30 cellular contexts compared by ENCODE assay signal in the genomic region with DNA sequence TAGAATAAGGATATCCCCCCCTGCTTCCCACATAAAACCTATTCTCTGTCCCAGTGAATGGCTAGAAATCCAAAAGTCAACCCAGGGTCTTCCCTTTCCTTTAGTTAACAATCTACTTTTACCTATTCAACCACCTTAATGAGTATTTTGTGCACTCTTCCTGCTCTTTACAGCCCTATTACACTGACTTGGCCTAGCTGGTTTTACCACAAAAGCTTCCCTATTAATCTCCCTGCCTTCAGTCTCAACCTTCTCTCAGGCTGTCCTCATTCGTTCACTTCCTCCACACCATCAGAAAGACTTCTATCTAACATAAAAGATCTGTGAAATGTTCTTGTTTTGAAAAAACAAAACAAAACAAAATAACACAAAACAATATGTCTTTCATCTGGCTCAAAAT. TPM values are rescaled to one million over a fixed set of nuclear protein-coding genes. Genes with fewer than 3 reads are reported as not detected.
DNase-seq lines count a peak whose midpoint lies in the region; FAIRE-seq and TF ChIP-seq lines count a peak whose summit lies in the region.
"Had no signal": no experiment of that assay in that cellular context is flagged by ENCODE, and none has a peak within 500 bp of the region (broad histone marks: within the 10 kb centered on the region; RNA-seq: fewer than 3 reads in every experiment).

No MANE protein-coding gene starts in this region.

- no peaks in the 10 kb centered on the region for H3K9me3 Mint-ChIP-seq in CD14-positive monocyte
- peaks cover under 1% of the 10 kb centered on the region for H3K9me3 Mint-ChIP-seq in activated CD4-positive, alpha-beta memory T cell treated with anti-CD3 and anti-CD28 coated beads for 36 hours
- H3K9me3 Mint-ChIP-seq: activated B cell treated with CpG ODN at 0.5 μM for 24 hours; activated naive CD4-positive, alpha-beta T cell treated with anti-CD3 and anti-CD28 coated beads for 36 hours had no signal

- BruUV-seq in A673 (replicated peaks; lab: Mats Ljungman, UMichigan): no TSS peak

- H3K4me3 ChIP-seq in parathyroid adenoma (ENCODE audit: low read depth, low read length) (no peak overlapping the region), A673 (ENCODE audit: low read depth, low read length, poor library complexity, severe bottlenecking) (no peak overlapping the region)
- H3K4me3 ChIP-seq: dorsolateral prefrontal cortex, HAP-1, sigmoid colon had no signal

- intact Hi-C loops in CD14-positive monocyte (cut with micrococcal nuclease): no loop called here
- intact Hi-C loops in activated CD4-positive, alpha-beta memory T cell treated with anti-CD3 and anti-CD28 coated beads for 36 hours (cut with micrococcal nuclease): no loop called here
- intact Hi-C loops in A673 (cut with micrococcal nuclease; ENCODE audit: unreplicated experiment): no loop called here

- POLR2A ChIA-PET in activated CD4-positive, alpha-beta memory T cell treated with anti-CD3 and anti-CD28 coated beads for 36 hours (lab: Charles Lee): no interaction called here
- POLR2A ChIA-PET in A673 (lab: Charles Lee; ENCODE audit: low non-redundant PET): no interaction called here

- H2AFZ ChIP-seq in parathyroid adenoma: no peak overlapping the region

- H3K79me2 ChIP-seq in parathyroid adenoma: no peaks in the 10 kb centered on the region

- peak; percentile 24 for FAIRE-seq in GM18507 (lab: Jason Lieb, UNC)
- FAIRE-seq: endothelial cell of umbilical vein had no signal

- DNase-seq in CD14-positive monocyte (ENCODE audit: low spot score) (no peak), GM18507 (ENCODE audit: extremely low spot score, insufficient read length, low read depth) (no peak), caudate nucleus (lab: John Stamatoyannopoulos, UW) (no peak), activated T-cell treated with anti-CD3 and anti-CD28 coated beads for 4 hours (no peak), A673 (ENCODE audit: low spot score) (no peak)
- no peak for DNase-seq in activated CD4-positive, alpha-beta memory T cell treated with anti-CD3 and anti-CD28 coated beads for 36 hours
- DNase-seq: activated B cell treated with CpG ODN at 0.5 μM for 24 hours; activated CD8-positive, alpha-beta memory T cell treated with anti-CD3 and anti-CD28 coated beads, Interleukin-2, amount 10 ng/mL, durations not matched to agents 7 days and 5 days; activated naive CD4-positive, alpha-beta T cell treated with anti-CD3 and anti-CD28 coated beads for 36 hours; activated T-cell treated with anti-CD3 and anti-CD28 coated beads, Interleukin-2, amount 50 U/mL, for 72 hours; C1 segment of cervical spinal cord; COR-L47; DMS79; dorsolateral prefrontal cortex; GDM1; immature natural killer cell; MM.1S; NCI-H1436; OCI-M1; sigmoid colon; stimulated activated CD4-positive, alpha-beta T cell treated with anti-CD3 and anti-CD28 coated beads, Interleukin-15, amount 100 ng/mL, for 24 hours; stimulated activated CD4-positive, alpha-beta T cell treated with anti-CD3 and anti-CD28 coated beads, Interleukin-4, amount 100 ng/mL, for 4 hours; T1000; trophoblast cell had no signal

- peaks cover 0 to 8% of the 10 kb centered on the region in 2 donors for H3K36me3 Mint-ChIP-seq in CD14-positive monocyte
- H3K36me3 Mint-ChIP-seq in activated CD4-positive, alpha-beta memory T cell treated with anti-CD3 and anti-CD28 coated beads for 36 hours: peaks cover under 1% of the 10 kb centered on the region
- H3K36me3 Mint-ChIP-seq: immature natural killer cell had no signal

- TF ChIP-seq CTCF in CD14-positive monocyte (IDR thresholded peaks at IDR 0.05): no peak
- TF ChIP-seq CTCF in parathyroid adenoma (IDR thresholded peaks at IDR 0.05): no peak
- TF ChIP-seq CTCF in A673 (conservative IDR thresholded peaks at IDR 0.05; ENCODE audit: low read depth, low read length): no peak

- peaks cover 36% of the 10 kb centered on the region for H3K4me1 Mint-ChIP-seq in CD14-positive monocyte
- peaks cover 17% of the 10 kb centered on the region for H3K4me1 Mint-ChIP-seq in activated CD4-positive, alpha-beta memory T cell treated with anti-CD3 and anti-CD28 coated beads for 36 hours (ENCODE audit: low read depth)
- H3K4me1 Mint-ChIP-seq: activated B cell treated with CpG ODN at 0.5 μM for 24 hours had no signal

- H3K27me3 Mint-ChIP-seq in CD14-positive monocyte (ENCODE audit: low read depth in 3 of 3): no peaks in the 10 kb centered on the region
- H3K27me3 Mint-ChIP-seq in activated CD4-positive, alpha-beta memory T cell treated with anti-CD3 and anti-CD28 coated beads for 36 hours: no peaks in the 10 kb centered on the region
- H3K27me3 Mint-ChIP-seq: activated B cell treated with CpG ODN at 0.5 μM for 24 hours; activated CD8-positive, alpha-beta memory T cell treated with anti-CD3 and anti-CD28 coated beads, Interleukin-2, amount 10 ng/mL, durations not matched to agents 7 days and 5 days; progenitor cell of endocrine pancreas had no signal

- H3K4me2 ChIP-seq in parathyroid adenoma (ENCODE audit: low read length): no peak overlapping the region
- H3K4me2 ChIP-seq: KMS-11 had no signal

- H3K4me3 Mint-ChIP-seq in CD14-positive monocyte: no peak overlapping the region
- H3K4me3 Mint-ChIP-seq in activated CD4-positive, alpha-beta memory T cell treated with anti-CD3 and anti-CD28 coated beads for 36 hours: no peak overlapping the region
- H3K4me3 Mint-ChIP-seq: activated B cell treated with CpG ODN at 0.5 μM for 24 hours; activated CD8-positive, alpha-beta memory T cell treated with anti-CD3 and anti-CD28 coated beads, Interleukin-2, amount 10 ng/mL, durations not matched to agents 7 days and 5 days; activated naive CD4-positive, alpha-beta T cell treated with anti-CD3 and anti-CD28 coated beads for 36 hours; activated T-cell treated with anti-CD3 and anti-CD28 coated beads, Interleukin-2, amount 50 U/mL, for 72 hours; immature natural killer cell had no signal

- H3K27ac ChIP-seq in caudate nucleus (ENCODE audit: low read depth, low read length) (peak overlapping the region; percentile 24), parathyroid adenoma (peak overlapping the region; percentile 62), A673 (ENCODE audit: low read depth, low read length, poor library complexity, severe bottlenecking) (no peak overlapping the region)
- H3K27ac ChIP-seq: KMS-11, RWPE1 had no signal

- H3K27me3 ChIP-seq in parathyroid adenoma (ENCODE audit: control insufficient read depth, insufficient read depth, low read length) (no peaks in the 10 kb centered on the region), A673 (replicated peaks; ENCODE audit: insufficient read depth, low read depth, low read length, poor library complexity) (no peaks in the 10 kb centered on the region)
- H3K27me3 ChIP-seq: dorsolateral prefrontal cortex, sigmoid colon had no signal

- H3K27ac Mint-ChIP-seq in CD14-positive monocyte: peak overlapping the region in 5 of 7 donors; percentile 4 to 68 (median 28)
- no peak overlapping the region for H3K27ac Mint-ChIP-seq in activated CD4-positive, alpha-beta memory T cell treated with anti-CD3 and anti-CD28 coated beads for 36 hours
- H3K27ac Mint-ChIP-seq: activated B cell treated with CpG ODN at 0.5 μM for 24 hours; activated CD8-positive, alpha-beta memory T cell treated with anti-CD3 and anti-CD28 coated beads, Interleukin-2, amount 10 ng/mL, durations not matched to agents 7 days and 5 days; activated naive CD4-positive, alpha-beta T cell treated with anti-CD3 and anti-CD28 coated beads for 36 hours; activated T-cell treated with anti-CD3 and anti-CD28 coated beads, Interleukin-2, amount 50 U/mL, for 72 hours; immature natural killer cell; progenitor cell of endocrine pancreas had no signal

- H3K9me3 ChIP-seq in parathyroid adenoma (ENCODE audit: control insufficient read depth, low read length): no peaks in the 10 kb centered on the region
- no peaks in the 10 kb centered on the region for H3K9me3 ChIP-seq in A673 (ENCODE audit: low read depth, low read length, poor library complexity, severe bottlenecking)
- H3K9me3 ChIP-seq: HAP-1, sigmoid colon had no signal

- H3K4me1 ChIP-seq in parathyroid adenoma (no peaks in the 10 kb centered on the region), A673 (ENCODE audit: insufficient read depth, low read length, poor library complexity, severe bottlenecking) (no peaks in the 10 kb centered on the region)

- H3K36me3 ChIP-seq in parathyroid adenoma (ENCODE audit: control insufficient read depth, insufficient read depth, low read length) (no peaks in the 10 kb centered on the region), A673 (ENCODE audit: insufficient read depth, low read length, poor library complexity, severe bottlenecking) (no peaks in the 10 kb centered on the region)
- H3K36me3 ChIP-seq: HAP-1, sigmoid colon had no signal

- CTCF ChIA-PET in activated CD4-positive, alpha-beta memory T cell treated with anti-CD3 and anti-CD28 coated beads for 36 hours (lab: Charles Lee): interaction anchor here (0.6 kb wide), 2 partner anchors 18 to 64 kb away, joined by 3 read pairs; no protein-coding TSS in a partner anchor
- CTCF ChIA-PET in A673 (lab: Charles Lee): no interaction called here

- no peak overlapping the region for H3K9ac ChIP-seq in parathyroid adenoma
- H3K9ac ChIP-seq: KMS-11 had no signal

RNA-seq across cellular contexts. Expression of gene CTNNAL1, which starts 16.2 kb away (rescaled TPM):
- under 1 TPM; 0.10 to 0.39 TPM for polyA plus RNA-seq in CD14-positive monocyte
- total RNA-seq in activated CD4-positive, alpha-beta memory T cell treated with anti-CD3 and anti-CD28 coated beads for 36 hours: 10 to 100 TPM; 23.2 to 25.9 TPM
- total RNA-seq in A673 (2021): 72.0 and 72.5 TPM in 2 replicates
